ENCODE assay signal across 8 cellular contexts in the genomic region with DNA sequence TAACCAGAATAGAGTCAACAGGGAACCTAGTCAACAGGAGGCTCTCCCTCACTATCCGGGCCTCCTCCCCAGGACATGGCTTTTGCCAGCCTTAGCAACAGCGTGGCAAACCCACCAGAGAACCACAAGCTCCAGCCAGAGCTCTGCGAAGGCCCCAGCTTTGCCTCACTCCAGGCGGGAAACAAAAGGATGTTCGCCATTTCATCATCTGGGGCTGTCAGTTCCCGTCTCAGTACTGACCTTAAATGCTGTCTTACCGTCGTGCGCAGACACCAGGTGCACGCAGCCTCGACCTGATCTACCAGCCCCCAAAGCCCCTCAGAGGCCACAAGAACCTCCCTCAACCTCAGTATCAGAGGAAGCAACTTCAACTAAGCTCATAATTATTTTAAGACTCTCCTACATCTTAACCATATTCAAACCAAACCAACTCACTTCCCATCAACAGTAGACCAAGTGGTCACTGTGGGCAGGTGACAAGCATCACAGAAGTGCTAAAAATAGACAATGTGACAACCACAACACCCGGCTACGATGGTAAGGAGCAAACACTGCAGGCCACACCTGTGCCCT.
DNase-seq lines count a peak whose midpoint lies in the region; ATAC-seq lines count a peak whose summit lies in the region.

No MANE protein-coding gene starts in this region.

- no peaks in the 10 kb centered on the region for H3K27me3 Mint-ChIP-seq in activated naive CD4-positive, alpha-beta T cell treated with anti-CD3 and anti-CD28 coated beads, Interleukin-2, amount 50 U/mL, for 24 hours

- H3K4me3 Mint-ChIP-seq in activated naive CD4-positive, alpha-beta T cell treated with anti-CD3 and anti-CD28 coated beads, Interleukin-2, amount 50 U/mL, for 24 hours: peak overlapping the region; percentile 81

- peak; percentile 26 for DNase-seq in CD1c-positive myeloid dendritic cell (ENCODE audit: extremely low spot score)
- peak; percentile 71 for DNase-seq in GM19238 (ENCODE audit: insufficient read length, low spot score)
- no peak for DNase-seq in DMS 273 treated with DMSO at 0.1 percent for 48 hours (lab: John Stamatoyannopoulos, UW)
- DNase-seq in occipital lobe (lab: John Stamatoyannopoulos, UW): no peak
- DNase-seq in SHP77 treated with DMSO at 0.1 percent for 48 hours (lab: John Stamatoyannopoulos, UW): no peak
- DNase-seq in NCI-H2107 treated with DMSO at 0.1 percent for 48 hours (lab: John Stamatoyannopoulos, UW; ENCODE audit: unreplicated experiment): no peak

- H3K9me3 Mint-ChIP-seq in activated naive CD4-positive, alpha-beta T cell treated with anti-CD3 and anti-CD28 coated beads, Interleukin-2, amount 50 U/mL, for 24 hours: no peaks in the 10 kb centered on the region

- H3K36me3 Mint-ChIP-seq in activated naive CD4-positive, alpha-beta T cell treated with anti-CD3 and anti-CD28 coated beads, Interleukin-2, amount 50 U/mL, for 24 hours: peaks cover 24% of the 10 kb centered on the region

- ATAC-seq in HG03139 (IDR thresholded peaks at IDR 0.05; ENCODE audit: unreplicated experiment): peak; percentile 77

- peaks cover 100% of the 10 kb centered on the region for H3K4me1 Mint-ChIP-seq in activated naive CD4-positive, alpha-beta T cell treated with anti-CD3 and anti-CD28 coated beads, Interleukin-2, amount 50 U/mL, for 24 hours

- peak overlapping the region; percentile 100 for H3K27ac Mint-ChIP-seq in activated naive CD4-positive, alpha-beta T cell treated with anti-CD3 and anti-CD28 coated beads, Interleukin-2, amount 50 U/mL, for 24 hours

Comparison
In these comparisons a context has a peak if more than half of its experiments do, and no peak if none do; other contexts are left out.
1. DNase-seq: peak in CD1c-positive myeloid dendritic cell (single experiment) and GM19238 (single experiment); none in DMS 273 treated with DMSO at 0.1 percent for 48 hours (single experiment), occipital lobe (single experiment), SHP77 treated with DMSO at 0.1 percent for 48 hours (single experiment) and NCI-H2107 treated with DMSO at 0.1 percent for 48 hours (single experiment).